Comparison of ENCODE assay signal across 9 cellular contexts in the genomic region with DNA sequence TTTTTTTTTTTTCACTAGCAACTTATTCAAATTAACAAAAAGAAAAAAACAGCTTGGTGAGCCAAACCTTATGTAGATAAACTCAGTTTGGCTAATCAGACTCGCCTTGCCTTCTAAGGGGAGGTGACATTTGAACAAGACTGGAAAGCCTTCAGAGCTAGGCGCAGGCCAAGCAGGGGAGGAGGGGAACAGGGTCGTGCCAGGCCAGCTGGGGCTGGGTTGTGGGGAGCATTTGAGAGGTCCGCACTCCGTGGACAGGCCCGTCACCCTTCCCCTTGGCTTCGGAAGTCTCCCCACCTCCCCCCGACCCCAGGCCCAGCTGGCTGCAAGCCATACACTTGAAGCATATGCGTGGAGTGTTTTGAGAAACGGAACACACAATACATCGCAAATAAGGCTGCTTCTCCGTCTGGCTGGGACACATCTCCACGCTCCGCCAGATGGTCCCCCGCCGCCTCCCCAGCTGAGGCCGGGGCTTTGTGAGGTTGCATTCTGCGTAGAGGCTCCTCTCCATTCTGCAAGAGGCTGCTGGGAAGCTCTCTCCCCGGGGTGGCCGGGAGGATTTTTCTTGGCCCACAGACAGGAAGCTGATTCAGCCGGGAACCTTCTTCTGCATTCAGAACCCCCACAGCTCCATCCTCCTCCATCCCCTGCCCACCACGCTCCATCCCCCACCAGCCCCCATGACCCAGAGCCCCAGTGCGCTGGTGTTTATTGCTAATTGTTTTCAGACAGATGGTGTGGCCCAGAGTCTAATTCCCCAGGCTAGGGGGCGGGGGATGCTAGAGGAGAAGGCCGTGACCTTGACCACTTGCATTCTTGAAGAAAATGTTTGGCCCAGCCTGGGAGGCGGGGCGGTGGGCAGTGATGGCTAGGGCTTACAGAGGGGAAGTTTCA.
DNase-seq lines count a peak whose midpoint lies in the region; ATAC-seq and TF ChIP-seq lines count a peak whose summit lies in the region.
"Had no signal": no experiment of that assay in that cellular context is flagged by ENCODE, and none has a peak within 500 bp of the region (broad histone marks: within the 10 kb centered on the region; RNA-seq: fewer than 3 reads in every experiment).

No MANE protein-coding gene starts in this region.

- H3K4me1 ChIP-seq in endodermal cell (ENCODE audit: control insufficient read depth, insufficient read depth, low read length) = peaks cover 4% of the 10 kb centered on the region
- H3K4me1 ChIP-seq in mucosa of descending colon (ENCODE audit: low read depth) = no peaks in the 10 kb centered on the region

- WGBS in endodermal cell (ENCODE audit: insufficient coverage in 1 of 2, insufficient read length in 1 of 2), 2 experiments = 31 to 47% methylated on average over 16 to 27 of the region's 27 CpGs

- H3K9ac ChIP-seq in endodermal cell (ENCODE audit: extremely low read depth, low read length, poor library complexity, severe bottlenecking) = no peak overlapping the region

- peak; percentile 60 for ATAC-seq in mucosa of descending colon
- no peak for ATAC-seq in HG03342 (IDR thresholded peaks at IDR 0.05; ENCODE audit: unreplicated experiment)

- peak overlapping the region; percentile 92 for H3K27ac ChIP-seq in endodermal cell (ENCODE audit: low read depth, low read length)
- H3K27ac ChIP-seq: neutrophil had no signal

- H3K4me3 ChIP-seq in endodermal cell (ENCODE audit: low read length) = no peak overlapping the region
- no peak overlapping the region for H3K4me3 ChIP-seq in mucosa of descending colon

- no peaks in the 10 kb centered on the region for H3K36me3 Mint-ChIP-seq in endodermal cell (ENCODE audit: low read depth)

- peaks cover under 1% of the 10 kb centered on the region for H3K9me3 Mint-ChIP-seq in endodermal cell

- intact Hi-C loops in mucosa of descending colon (cut with DNase I, micrococcal nuclease) = no loop called here

- DNase-seq in ELR (ENCODE audit: low read depth) (peak; percentile 60), NCI-H774 (lab: John Stamatoyannopoulos, UW) (peak; percentile 32), endodermal cell (peak; percentile 97), mucosa of descending colon (peak; percentile 60 to 75 (median 64)), GM19240 (ENCODE audit: insufficient read length, low spot score) (no peak), NCI-H187 treated with DMSO at 0.1 percent for 48 hours (lab: John Stamatoyannopoulos, UW) (no peak)
- no peak for DNase-seq in activated CD4-positive, alpha-beta T cell treated with anti-CD3 and anti-CD28 coated beads for 48 hours

- no peaks in the 10 kb centered on the region for H3K9me3 ChIP-seq in endodermal cell (ENCODE audit: control insufficient read depth, low read length)
- H3K9me3 ChIP-seq in mucosa of descending colon = no peaks in the 10 kb centered on the region
- H3K9me3 ChIP-seq: neutrophil had no signal

- TF ChIP-seq CTCF in endodermal cell (conservative IDR thresholded peaks at IDR 0.05) = no peak
- TF ChIP-seq CTCF in mucosa of descending colon (IDR thresholded peaks at IDR 0.05) = no peak

- peak overlapping the region; percentile 19 for H3K4me3 Mint-ChIP-seq in endodermal cell

- no peaks in the 10 kb centered on the region for H3K27me3 ChIP-seq in endodermal cell (ENCODE audit: control insufficient read depth, insufficient read depth, low read length, poor library complexity, severe bottlenecking)

- peaks cover 4% of the 10 kb centered on the region for H3K27me3 Mint-ChIP-seq in endodermal cell (ENCODE audit: insufficient read depth)

- H3K4me1 Mint-ChIP-seq in endodermal cell = peaks cover 8% of the 10 kb centered on the region

- H3K27ac Mint-ChIP-seq in endodermal cell = peak overlapping the region; percentile 66

- H3K36me3 ChIP-seq in endodermal cell (ENCODE audit: control insufficient read depth, insufficient read depth, low read length) (no peaks in the 10 kb centered on the region), mucosa of descending colon (ENCODE audit: low read depth) (no peaks in the 10 kb centered on the region)
- H3K36me3 ChIP-seq: neutrophil had no signal

Comparison
In these comparisons a context has a peak if more than half of its experiments do, and no peak if none do; other contexts are left out.
1. DNase-seq: peak in ELR (single experiment), NCI-H774 (single experiment), endodermal cell (single experiment) and mucosa of descending colon (3 of 3); none in GM19240 (single experiment), activated CD4-positive, alpha-beta T cell treated with anti-CD3 and anti-CD28 coated beads for 48 hours (single experiment) and NCI-H187 treated with DMSO at 0.1 percent for 48 hours (single experiment).